2 cellular contexts compared by ENCODE assay signal in the genomic region with DNA sequence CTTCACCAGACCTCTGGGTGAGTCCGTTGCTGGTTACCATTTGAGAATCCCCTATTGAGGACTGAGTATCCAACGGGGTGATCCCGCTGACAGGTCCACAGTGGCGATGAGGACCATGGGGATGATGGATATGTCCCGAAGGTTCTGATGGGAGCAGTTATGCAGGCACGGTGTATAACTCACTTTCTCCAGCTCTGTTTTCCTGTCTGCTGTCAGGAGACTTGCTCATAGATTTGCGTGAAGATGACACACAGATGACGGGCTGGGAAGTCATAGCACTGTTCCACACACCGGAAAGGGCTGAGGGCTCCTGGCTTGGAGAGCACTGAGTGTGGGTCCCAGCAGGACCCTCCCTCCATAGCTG.
TF ChIP-seq lines count a peak whose summit lies in the region.

No MANE protein-coding gene starts in this region.

TF ChIP-seq in GM12891, 5 proteins besides CTCF, POLR2A, EP300 and RAD21:
- TF ChIP-seq TAF1 (IDR thresholded peaks at IDR 0.05; ENCODE audit: low read depth, low read length) (no peak), SPI1 (IDR thresholded peaks at IDR 0.05; ENCODE audit: low read depth, low read length) (no peak), POU2F2 (IDR thresholded peaks at IDR 0.05; ENCODE audit: low read depth, low read length) (no peak), PAX5 (IDR thresholded peaks at IDR 0.05; ENCODE audit: insufficient read depth, low read length, severe bottlenecking) (no peak), POLR2AphosphoS5 (IDR thresholded peaks at IDR 0.05; ENCODE audit: low read depth, low read length) (no peak)

TF ChIP-seq in H1, 55 proteins besides CTCF, POLR2A, EP300 and RAD21:
- TF ChIP-seq CREB1 (IDR thresholded peaks at IDR 0.05) = no peak
- TF ChIP-seq BACH1 (IDR thresholded peaks at IDR 0.05; ENCODE audit: low read length) = no peak
- TF ChIP-seq, protein P1, sequence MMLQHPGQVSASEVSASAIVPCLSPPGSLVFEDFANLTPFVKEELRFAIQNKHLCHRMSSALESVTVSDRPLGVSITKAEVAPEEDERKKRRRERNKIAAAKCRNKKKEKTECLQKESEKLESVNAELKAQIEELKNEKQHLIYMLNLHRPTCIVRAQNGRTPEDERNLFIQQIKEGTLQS (IDR thresholded peaks at IDR 0.05; ENCODE audit: insufficient read depth, low read depth, low read length) = no peak
- no peak for TF ChIP-seq SIRT6 (IDR thresholded peaks at IDR 0.05; ENCODE audit: low read length)
- TF ChIP-seq TCF12 (IDR thresholded peaks at IDR 0.05; ENCODE audit: low read depth, low read length) = no peak
- no peak for TF ChIP-seq KDM1A (IDR thresholded peaks at IDR 0.05; ENCODE audit: borderline replicate concordance, low read length)
- no peak for TF ChIP-seq JUND (IDR thresholded peaks at IDR 0.05; ENCODE audit: low read length)
- no peak for TF ChIP-seq PHF8 (conservative IDR thresholded peaks at IDR 0.05; ENCODE audit: low read depth, low read length)
- TF ChIP-seq, protein P2, sequence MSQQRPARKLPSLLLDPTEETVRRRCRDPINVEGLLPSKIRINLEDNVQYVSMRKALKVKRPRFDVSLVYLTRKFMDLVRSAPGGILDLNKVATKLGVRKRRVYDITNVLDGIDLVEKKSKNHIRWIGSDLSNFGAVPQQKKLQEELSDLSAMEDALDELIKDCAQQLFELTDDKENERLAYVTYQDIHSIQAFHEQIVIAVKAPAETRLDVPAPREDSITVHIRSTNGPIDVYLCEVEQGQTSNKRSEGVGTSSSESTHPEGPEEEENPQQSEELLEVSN (IDR thresholded peaks at IDR 0.05) = no peak
- no peak for TF ChIP-seq BCL11A (IDR thresholded peaks at IDR 0.05; ENCODE audit: low read depth in 2 of 2, low read length in 2 of 2)
- TF ChIP-seq TAF1 (IDR thresholded peaks at IDR 0.05; ENCODE audit: low read depth, low read length) = no peak
